ENCODE assay signal across 1 cellular context in the genomic region with DNA sequence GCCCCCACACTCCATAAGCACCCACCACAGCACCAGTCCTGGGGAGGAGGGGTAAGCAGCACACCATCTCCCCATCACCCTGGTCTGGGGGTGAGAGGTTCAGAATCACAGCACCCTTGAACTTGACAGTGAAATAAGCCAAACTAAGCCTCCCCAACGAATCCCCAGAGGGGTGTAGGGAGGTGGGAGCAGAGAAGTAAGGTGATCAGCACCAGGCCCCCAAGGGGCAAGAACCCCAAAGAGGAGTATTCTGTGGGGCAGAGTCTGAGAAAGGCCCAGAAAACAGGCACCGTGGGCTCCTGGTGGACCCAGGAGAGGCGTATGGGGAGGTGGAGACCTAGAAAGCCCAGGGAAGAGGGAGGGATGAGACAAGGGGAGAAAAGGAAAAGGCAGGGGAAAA.
TF ChIP-seq lines count a peak whose summit lies in the region.

No MANE protein-coding gene starts in this region.

TF ChIP-seq in GM23338, 12 proteins besides CTCF, POLR2A, EP300 and RAD21 (continued from another document):
- TF ChIP-seq, protein P1, sequence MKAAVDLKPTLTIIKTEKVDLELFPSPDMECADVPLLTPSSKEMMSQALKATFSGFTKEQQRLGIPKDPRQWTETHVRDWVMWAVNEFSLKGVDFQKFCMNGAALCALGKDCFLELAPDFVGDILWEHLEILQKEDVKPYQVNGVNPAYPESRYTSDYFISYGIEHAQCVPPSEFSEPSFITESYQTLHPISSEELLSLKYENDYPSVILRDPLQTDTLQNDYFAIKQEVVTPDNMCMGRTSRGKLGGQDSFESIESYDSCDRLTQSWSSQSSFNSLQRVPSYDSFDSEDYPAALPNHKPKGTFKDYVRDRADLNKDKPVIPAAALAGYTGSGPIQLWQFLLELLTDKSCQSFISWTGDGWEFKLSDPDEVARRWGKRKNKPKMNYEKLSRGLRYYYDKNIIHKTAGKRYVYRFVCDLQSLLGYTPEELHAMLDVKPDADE (IDR thresholded peaks at IDR 0.05): no peak
- no peak for TF ChIP-seq POLR2AphosphoS5 (IDR thresholded peaks at IDR 0.05; ENCODE audit: low read depth)
- no peak for TF ChIP-seq EZH2 (IDR thresholded peaks at IDR 0.05; ENCODE audit: low read depth, unreplicated experiment)
- no peak for TF ChIP-seq CREB1 (CRISPR knock-in tag; IDR thresholded peaks at IDR 0.05; ENCODE audit: low read depth)
- no peak for TF ChIP-seq EZH2phosphoT487 (IDR thresholded peaks at IDR 0.05; ENCODE audit: unreplicated experiment)
- TF ChIP-seq, protein P2, sequence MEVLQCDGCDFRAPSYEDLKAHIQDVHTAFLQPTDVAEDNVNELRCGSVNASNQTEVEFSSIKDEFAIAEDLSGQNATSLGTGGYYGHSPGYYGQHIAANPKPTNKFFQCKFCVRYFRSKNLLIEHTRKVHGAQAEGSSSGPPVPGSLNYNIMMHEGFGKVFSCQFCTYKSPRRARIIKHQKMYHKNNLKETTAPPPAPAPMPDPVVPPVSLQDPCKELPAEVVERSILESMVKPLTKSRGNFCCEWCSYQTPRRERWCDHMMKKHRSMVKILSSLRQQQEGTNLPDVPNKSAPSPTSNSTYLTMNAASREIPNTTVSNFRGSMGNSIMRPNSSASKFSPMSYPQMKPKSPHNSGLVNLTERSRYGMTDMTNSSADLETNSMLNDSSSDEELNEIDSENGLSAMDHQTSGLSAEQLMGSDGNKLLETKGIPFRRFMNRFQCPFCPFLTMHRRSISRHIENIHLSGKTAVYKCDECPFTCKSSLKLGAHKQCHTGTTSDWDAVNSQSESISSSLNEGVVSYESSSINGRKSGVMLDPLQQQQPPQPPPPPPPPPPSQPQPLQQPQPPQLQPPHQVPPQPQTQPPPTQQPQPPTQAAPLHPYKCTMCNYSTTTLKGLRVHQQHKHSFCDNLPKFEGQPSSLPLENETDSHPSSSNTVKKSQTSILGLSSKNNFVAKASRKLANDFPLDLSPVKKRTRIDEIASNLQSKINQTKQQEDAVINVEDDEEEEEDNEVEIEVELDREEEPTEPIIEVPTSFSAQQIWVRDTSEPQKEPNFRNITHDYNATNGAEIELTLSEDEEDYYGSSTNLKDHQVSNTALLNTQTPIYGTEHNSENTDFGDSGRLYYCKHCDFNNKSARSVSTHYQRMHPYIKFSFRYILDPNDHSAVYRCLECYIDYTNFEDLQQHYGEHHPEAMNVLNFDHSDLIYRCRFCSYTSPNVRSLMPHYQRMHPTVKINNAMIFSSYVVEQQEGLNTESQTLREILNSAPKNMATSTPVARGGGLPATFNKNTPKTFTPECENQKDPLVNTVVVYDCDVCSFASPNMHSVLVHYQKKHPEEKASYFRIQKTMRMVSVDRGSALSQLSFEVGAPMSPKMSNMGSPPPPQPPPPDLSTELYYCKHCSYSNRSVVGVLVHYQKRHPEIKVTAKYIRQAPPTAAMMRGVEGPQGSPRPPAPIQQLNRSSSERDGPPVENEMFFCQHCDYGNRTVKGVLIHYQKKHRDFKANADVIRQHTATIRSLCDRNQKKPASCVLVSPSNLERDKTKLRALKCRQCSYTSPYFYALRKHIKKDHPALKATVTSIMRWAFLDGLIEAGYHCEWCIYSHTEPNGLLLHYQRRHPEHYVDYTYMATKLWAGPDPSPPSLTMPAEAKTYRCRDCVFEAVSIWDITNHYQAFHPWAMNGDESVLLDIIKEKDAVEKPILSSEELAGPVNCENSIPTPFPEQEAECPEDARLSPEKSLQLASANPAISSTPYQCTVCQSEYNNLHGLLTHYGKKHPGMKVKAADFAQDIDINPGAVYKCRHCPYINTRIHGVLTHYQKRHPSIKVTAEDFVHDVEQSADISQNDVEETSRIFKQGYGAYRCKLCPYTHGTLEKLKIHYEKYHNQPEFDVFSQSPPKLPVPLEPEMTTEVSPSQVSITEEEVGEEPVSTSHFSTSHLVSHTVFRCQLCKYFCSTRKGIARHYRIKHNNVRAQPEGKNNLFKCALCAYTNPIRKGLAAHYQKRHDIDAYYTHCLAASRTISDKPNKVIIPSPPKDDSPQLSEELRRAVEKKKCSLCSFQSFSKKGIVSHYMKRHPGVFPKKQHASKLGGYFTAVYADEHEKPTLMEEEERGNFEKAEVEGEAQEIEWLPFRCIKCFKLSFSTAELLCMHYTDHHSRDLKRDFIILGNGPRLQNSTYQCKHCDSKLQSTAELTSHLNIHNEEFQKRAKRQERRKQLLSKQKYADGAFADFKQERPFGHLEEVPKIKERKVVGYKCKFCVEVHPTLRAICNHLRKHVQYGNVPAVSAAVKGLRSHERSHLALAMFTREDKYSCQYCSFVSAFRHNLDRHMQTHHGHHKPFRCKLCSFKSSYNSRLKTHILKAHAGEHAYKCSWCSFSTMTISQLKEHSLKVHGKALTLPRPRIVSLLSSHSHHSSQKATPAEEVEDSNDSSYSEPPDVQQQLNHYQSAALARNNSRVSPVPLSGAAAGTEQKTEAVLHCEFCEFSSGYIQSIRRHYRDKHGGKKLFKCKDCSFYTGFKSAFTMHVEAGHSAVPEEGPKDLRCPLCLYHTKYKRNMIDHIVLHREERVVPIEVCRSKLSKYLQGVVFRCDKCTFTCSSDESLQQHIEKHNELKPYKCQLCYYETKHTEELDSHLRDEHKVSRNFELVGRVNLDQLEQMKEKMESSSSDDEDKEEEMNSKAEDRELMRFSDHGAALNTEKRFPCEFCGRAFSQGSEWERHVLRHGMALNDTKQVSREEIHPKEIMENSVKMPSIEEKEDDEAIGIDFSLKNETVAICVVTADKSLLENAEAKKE (CRISPR knock-in tag; IDR thresholded peaks at IDR 0.05): no peak
